In genomic region chr7:105743351-105743812, GRCh38 we compare ENCODE assay signal across 2 cellular contexts.
TF ChIP-seq lines count a peak whose summit lies in the region.

No MANE protein-coding gene starts in this region.

TF ChIP-seq in Ishikawa, 13 proteins besides CTCF, POLR2A, EP300 and RAD21:
- TF ChIP-seq REST (IDR thresholded peaks at IDR 0.05; ENCODE audit: low read depth), result peak; percentile 81
- no peak for TF ChIP-seq MAX (IDR thresholded peaks at IDR 0.05)

TF ChIP-seq in K562, 482 proteins besides CTCF, POLR2A, EP300 and RAD21 (continued from another document and continues in another):
- TF ChIP-seq DPF2 (IDR thresholded peaks at IDR 0.05), result no peak
- no peak for TF ChIP-seq ARID1B (IDR thresholded peaks at IDR 0.05)
- TF ChIP-seq CREM (IDR thresholded peaks at IDR 0.05; ENCODE audit: low read depth), result no peak
- TF ChIP-seq CEBPG (CRISPR knock-in tag; IDR thresholded peaks at IDR 0.05), result no peak
- 0 out of 4 replicates have a peak, but pooled peaks of 1 of the 2 experiments have one; percentile 21 for TF ChIP-seq CEBPG (tag; conservative IDR thresholded peaks at IDR 0.05 in 1 of 2, IDR thresholded peaks at IDR 0.05 in 1 of 2)
- TF ChIP-seq CTBP1 (IDR thresholded peaks at IDR 0.05; ENCODE audit: borderline replicate concordance), result no peak
- TF ChIP-seq MIER1 (IDR thresholded peaks at IDR 0.05; ENCODE audit: low read depth), result peak; percentile 83
- 0 out of 2 replicates have a peak, but pooled peaks have one; percentile 56 for TF ChIP-seq ZNF766 (CRISPR knock-in tag; conservative IDR thresholded peaks at IDR 0.05)
- no peak for TF ChIP-seq FOXK2 (conservative IDR thresholded peaks at IDR 0.05 in 1 of 2, IDR thresholded peaks at IDR 0.05 in 1 of 2; ENCODE audit: low read depth in 2 of 2)
- no peak for TF ChIP-seq SREBF1 (IDR thresholded peaks at IDR 0.05; ENCODE audit: borderline replicate concordance, low read depth, low read length)
- TF ChIP-seq HMG20B (CRISPR knock-in tag; IDR thresholded peaks at IDR 0.05), result no peak
- 0 out of 2 replicates have a peak, but pooled peaks have one; percentile 21 for TF ChIP-seq PKNOX1 (IDR thresholded peaks at IDR 0.05)
- no peak for TF ChIP-seq ZZZ3 (IDR thresholded peaks at IDR 0.05)
- no peak for TF ChIP-seq ZEB2 (IDR thresholded peaks at IDR 0.05)
- peak; percentile 94 for TF ChIP-seq REST (CRISPR knock-in tag; IDR thresholded peaks at IDR 0.05; ENCODE audit: low read depth)
- no peak for TF ChIP-seq NCOA2 (IDR thresholded peaks at IDR 0.05; ENCODE audit: partially characterized antibody in 2 of 2)
- no peak for TF ChIP-seq FOXJ2 (tag; IDR thresholded peaks at IDR 0.05)
- no peak for TF ChIP-seq ZNF280A (IDR thresholded peaks at IDR 0.05; ENCODE audit: low read depth, partially characterized antibody)
- no peak for TF ChIP-seq RFX7 (CRISPR knock-in tag; IDR thresholded peaks at IDR 0.05)
- TF ChIP-seq MGA (IDR thresholded peaks at IDR 0.05), result no peak
- no peak for TF ChIP-seq BHLHE40 (IDR thresholded peaks at IDR 0.05; ENCODE audit: low read length)
- TF ChIP-seq, protein P1, sequence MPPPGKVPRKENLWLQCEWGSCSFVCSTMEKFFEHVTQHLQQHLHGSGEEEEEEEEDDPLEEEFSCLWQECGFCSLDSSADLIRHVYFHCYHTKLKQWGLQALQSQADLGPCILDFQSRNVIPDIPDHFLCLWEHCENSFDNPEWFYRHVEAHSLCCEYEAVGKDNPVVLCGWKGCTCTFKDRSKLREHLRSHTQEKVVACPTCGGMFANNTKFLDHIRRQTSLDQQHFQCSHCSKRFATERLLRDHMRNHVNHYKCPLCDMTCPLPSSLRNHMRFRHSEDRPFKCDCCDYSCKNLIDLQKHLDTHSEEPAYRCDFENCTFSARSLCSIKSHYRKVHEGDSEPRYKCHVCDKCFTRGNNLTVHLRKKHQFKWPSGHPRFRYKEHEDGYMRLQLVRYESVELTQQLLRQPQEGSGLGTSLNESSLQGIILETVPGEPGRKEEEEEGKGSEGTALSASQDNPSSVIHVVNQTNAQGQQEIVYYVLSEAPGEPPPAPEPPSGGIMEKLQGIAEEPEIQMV (tag; conservative IDR thresholded peaks at IDR 0.05; ENCODE audit: low read depth), result no peak
- TF ChIP-seq MLLT1 (IDR thresholded peaks at IDR 0.05), result 0 out of 4 replicates have a peak, but pooled peaks of 1 of the 2 experiments have one; percentile 34
- no peak for TF ChIP-seq MYBL2 (IDR thresholded peaks at IDR 0.05; ENCODE audit: low read depth)
- no peak for TF ChIP-seq MYBL2 (CRISPR knock-in tag; IDR thresholded peaks at IDR 0.05; ENCODE audit: borderline replicate concordance)
- TF ChIP-seq, protein P2, sequence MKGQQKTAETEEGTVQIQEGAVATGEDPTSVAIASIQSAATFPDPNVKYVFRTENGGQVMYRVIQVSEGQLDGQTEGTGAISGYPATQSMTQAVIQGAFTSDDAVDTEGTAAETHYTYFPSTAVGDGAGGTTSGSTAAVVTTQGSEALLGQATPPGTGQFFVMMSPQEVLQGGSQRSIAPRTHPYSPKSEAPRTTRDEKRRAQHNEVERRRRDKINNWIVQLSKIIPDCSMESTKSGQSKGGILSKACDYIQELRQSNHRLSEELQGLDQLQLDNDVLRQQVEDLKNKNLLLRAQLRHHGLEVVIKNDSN (CRISPR knock-in tag; IDR thresholded peaks at IDR 0.05), result no peak
